ENCODE assay signal across 19 cellular contexts in genomic region chr13:40765602-40766001, GRCh38.
"Had no signal": no experiment of that assay in that cellular context is flagged by ENCODE, and none has a peak within 500 bp of the region (broad histone marks: within the 10 kb centered on the region; RNA-seq: fewer than 3 reads in every experiment).

No MANE protein-coding gene starts in this region.

- H3K27ac Mint-ChIP-seq: activated naive CD8-positive, alpha-beta T cell treated with anti-CD3 and anti-CD28 coated beads, Interleukin-2, amount 10 ng/mL, durations not matched to agents 7 days and 5 days; endodermal cell had no signal

- DNase-seq: activated CD4-positive, alpha-beta T cell treated with anti-CD3 and anti-CD28 coated beads, Interleukin-2, amount 50 U/mL, for 48 hours; activated CD4-positive, CD25-positive, alpha-beta regulatory T cell treated with anti-CD3 and anti-CD28 coated beads, Interleukin-2, amount 50 U/mL, for 72 hours; activated naive CD8-positive, alpha-beta T cell treated with anti-CD3 and anti-CD28 coated beads, Interleukin-2, amount 10 ng/mL, durations not matched to agents 7 days and 5 days; cortex of kidney; endodermal cell; head of caudate nucleus; islet precursor cell; left cardiac atrium; ovary; stimulated activated CD4-positive, alpha-beta T cell treated with anti-CD3 and anti-CD28 coated beads, Interleukin-2, amount 100 ng/mL, for 24 hours; stimulated activated naive CD8-positive, alpha-beta T cell treated with anti-CD3 and anti-CD28 coated beads, Interleukin-15, amount 100 ng/mL, for 72 hours; tibial artery; WERI-Rb-1 had no signal

- H3K27me3 ChIP-seq: gastroesophageal sphincter, ovary, tibial artery had no signal

- H3K9me3 Mint-ChIP-seq: activated naive CD8-positive, alpha-beta T cell treated with anti-CD3 and anti-CD28 coated beads, Interleukin-2, amount 10 ng/mL, durations not matched to agents 7 days and 5 days; endodermal cell; natural killer cell treated with Interleukin-12 subunit alpha and Interleukin-12 subunit beta and Interleukin-15 and Interleukin-18, amount 100 ng/mL, for 72 hours; stimulated activated effector memory CD8-positive, alpha-beta T cell treated with anti-CD3 and anti-CD28 coated beads, Interleukin-12 subunit alpha, Interleukin-12 subunit beta, amount 100 ng/mL, for 72 hours; stimulated activated naive CD8-positive, alpha-beta T cell treated with anti-CD3 and anti-CD28 coated beads, Interleukin-15, amount 100 ng/mL, for 72 hours had no signal

- H3K9me3 ChIP-seq: gastroesophageal sphincter, ovary, prostate gland, tibial artery had no signal

- FAIRE-seq: TTC549 had no signal

- ATAC-seq: gastroesophageal sphincter, left cardiac atrium had no signal

- H3K4me3 ChIP-seq: gastroesophageal sphincter, ovary, prostate gland, SK-N-MC, tibial artery had no signal

- H3K36me3 ChIP-seq: ovary, prostate gland, WERI-Rb-1 had no signal

- H3K4me3 Mint-ChIP-seq: activated naive CD8-positive, alpha-beta T cell treated with anti-CD3 and anti-CD28 coated beads, Interleukin-2, amount 10 ng/mL, durations not matched to agents 7 days and 5 days; endodermal cell; natural killer cell treated with Interleukin-12 subunit alpha and Interleukin-12 subunit beta and Interleukin-15 and Interleukin-18, amount 100 ng/mL, for 72 hours had no signal

- H3K27me3 Mint-ChIP-seq: activated naive CD8-positive, alpha-beta T cell treated with anti-CD3 and anti-CD28 coated beads, Interleukin-2, amount 10 ng/mL, durations not matched to agents 7 days and 5 days; natural killer cell treated with Interleukin-12 subunit alpha and Interleukin-12 subunit beta and Interleukin-15 and Interleukin-18, amount 100 ng/mL, for 72 hours; stimulated activated naive CD8-positive, alpha-beta T cell treated with anti-CD3 and anti-CD28 coated beads, Interleukin-15, amount 100 ng/mL, for 72 hours had no signal

- H3K27ac ChIP-seq: gastroesophageal sphincter, ovary, prostate gland, SK-N-MC, tibial artery, WERI-Rb-1 had no signal

- H3K36me3 Mint-ChIP-seq: natural killer cell treated with Interleukin-12 subunit alpha and Interleukin-12 subunit beta and Interleukin-15 and Interleukin-18, amount 100 ng/mL, for 72 hours had no signal
